ENCODE assay signal across 14 cellular contexts in genomic region chr10:35546824-35547225, GRCh38. TPM values are rescaled to one million over a fixed set of nuclear protein-coding genes. Genes with fewer than 3 reads are reported as not detected.
DNase-seq lines count a peak whose midpoint lies in the region; ATAC-seq, FAIRE-seq and TF ChIP-seq lines count a peak whose summit lies in the region.
"Had no signal": no experiment of that assay in that cellular context is flagged by ENCODE, and none has a peak within 500 bp of the region (broad histone marks: within the 10 kb centered on the region; RNA-seq: fewer than 3 reads in every experiment).

No MANE protein-coding gene starts in this region.

- DNase-seq in LNCaP clone FGC (ENCODE audit: low read depth): peak; percentile 80
- peak; percentile 67 for DNase-seq in bronchial epithelial cell (ENCODE audit: low read depth)
- DNase-seq in NCI-H345 (lab: John Stamatoyannopoulos, UW): no peak
- DNase-seq in activated CD8-positive, alpha-beta memory T cell treated with anti-CD3 and anti-CD28 coated beads, Interleukin-2, amount 50 U/mL, for 4 hours: no peak
- DNase-seq in stimulated activated naive CD4-positive, alpha-beta T cell treated with Interleukin-2 at 50 U/mL for 16 hours (lab: John Stamatoyannopoulos, UW): no peak
- DNase-seq: COR-L47, left ventricle myocardium inferior, ovary had no signal

- no peak overlapping the region for H3K4me3 ChIP-seq in LNCaP clone FGC (ENCODE audit: low read depth, low read length)
- H3K4me3 ChIP-seq in bronchial epithelial cell (ENCODE audit: low read depth, low read length): no peak overlapping the region
- H3K4me3 ChIP-seq in mesodermal cell (ENCODE audit: extremely low read depth, insufficient read depth, low read length, poor library complexity, severe bottlenecking): no peak overlapping the region
- H3K4me3 ChIP-seq: left ventricle myocardium inferior, ovary, SJCRH30, thoracic aorta had no signal

- H3K36me3 ChIP-seq in bronchial epithelial cell (ENCODE audit: control insufficient read depth, insufficient read depth, low read length) (peaks cover 8% of the 10 kb centered on the region), mesodermal cell (ENCODE audit: control insufficient read depth, insufficient read depth, low read length) (peaks cover 20% of the 10 kb centered on the region)
- H3K36me3 ChIP-seq: ovary, thoracic aorta had no signal

- TF ChIP-seq CTCF in C4-2B (conservative IDR thresholded peaks at IDR 0.05): peak; percentile 43
- peak; percentile 35 for TF ChIP-seq CTCF in LNCaP clone FGC (IDR thresholded peaks at IDR 0.05; ENCODE audit: control insufficient read depth, extremely low read depth, insufficient read depth)
- TF ChIP-seq CTCF in bronchial epithelial cell (IDR thresholded peaks at IDR 0.05; ENCODE audit: insufficient read depth, low read length, severe bottlenecking): no peak

- H3K27ac ChIP-seq in C4-2B (peak overlapping the region; percentile 52; the same call in 1 of the 2 replicates), mesodermal cell (ENCODE audit: low read depth, low read length, severe bottlenecking) (peak overlapping the region; percentile 24)
- H3K27ac ChIP-seq: left ventricle myocardium inferior, ovary, SJCRH30, thoracic aorta had no signal

- peaks cover 18% of the 10 kb centered on the region for H3K4me1 ChIP-seq in mesodermal cell (ENCODE audit: control insufficient read depth, insufficient read depth, low read length, poor library complexity, severe bottlenecking)
- H3K4me1 ChIP-seq: SJCRH30 had no signal

- no peak for ATAC-seq in GM21529 (IDR thresholded peaks at IDR 0.05; ENCODE audit: unreplicated experiment)

- 87 to 93% methylated on average over 2 to 3 of the region's 4 CpGs for WGBS in mesodermal cell (ENCODE audit: insufficient coverage in 2 of 2), 2 experiments

- no peaks in the 10 kb centered on the region for H3K27me3 ChIP-seq in bronchial epithelial cell (ENCODE audit: control insufficient read depth, insufficient read depth, low read length)
- H3K27me3 ChIP-seq: ovary, SJCRH30 had no signal

- H3K9me3 ChIP-seq in mesodermal cell (ENCODE audit: control insufficient read depth, low read length): no peaks in the 10 kb centered on the region
- H3K9me3 ChIP-seq: left ventricle myocardium inferior, ovary, thoracic aorta had no signal

- no peak for FAIRE-seq in bronchial epithelial cell (lab: Jason Lieb, UNC)
- FAIRE-seq: frontal cortex had no signal

RNA-seq across cellular contexts. Expression of gene GJD4, which starts 58.3 kb away (rescaled TPM):
- total RNA-seq in bronchial epithelial cell: not detected in 2 replicates
- not detected for polyA plus RNA-seq in mesodermal cell (2013, experiment 1 of 2)
- not detected for polyA plus RNA-seq in mesodermal cell (2013, experiment 2 of 2)
- total RNA-seq: frontal cortex, left ventricle myocardium inferior, ovary, thoracic aorta had no signal
- polyA plus RNA-seq: ovary had no signal

Comparison
In these comparisons a context has a peak if more than half of its experiments do, and no peak if none do; other contexts are left out.
1. DNase-seq: peak in LNCaP clone FGC (single experiment) and bronchial epithelial cell (single experiment); none in NCI-H345 (single experiment), activated CD8-positive, alpha-beta memory T cell treated with anti-CD3 and anti-CD28 coated beads, Interleukin-2, amount 50 U/mL, for 4 hours (single experiment) and stimulated activated naive CD4-positive, alpha-beta T cell treated with Interleukin-2 at 50 U/mL for 16 hours (single experiment).